ENCODE assay signal across 14 cellular contexts in genomic region chr15:78312956-78313355, GRCh38. TPM values are rescaled to one million over a fixed set of nuclear protein-coding genes. Genes with fewer than 3 reads are reported as not detected.
DNase-seq lines count a peak whose midpoint lies in the region; ATAC-seq, FAIRE-seq and TF ChIP-seq lines count a peak whose summit lies in the region.
"Had no signal": no experiment of that assay in that cellular context is flagged by ENCODE, and none has a peak within 500 bp of the region (broad histone marks: within the 10 kb centered on the region; RNA-seq: fewer than 3 reads in every experiment).

No MANE protein-coding gene starts in this region.

- TF ChIP-seq CTCF in type B pancreatic cell (conservative IDR thresholded peaks at IDR 0.05): no peak

- ATAC-seq in HG02798 (IDR thresholded peaks at IDR 0.05; ENCODE audit: poor library complexity, unreplicated experiment): no peak
- ATAC-seq: A549 had no signal

- H3K4me1 Mint-ChIP-seq in type B pancreatic cell (ENCODE audit: unreplicated experiment): peaks cover 41% of the 10 kb centered on the region
- H3K4me1 Mint-ChIP-seq: CD4-positive, CD25-positive, alpha-beta regulatory T cell had no signal

- peaks cover 4 to 49% (median 33%) of the 10 kb centered on the region in 10 experiments; a peak in 19 of 20 replicates for H3K4me1 ChIP-seq in BLaER1 treated with 17β-estradiol and CSF1 and Interleukin-3, amounts not matched to agents 10 nM and 100 nM
- H3K4me1 ChIP-seq in NT2/D1 (ENCODE audit: insufficient read depth, insufficient read length) (peaks cover 30% of the 10 kb centered on the region), small intestine (ENCODE audit: control insufficient read depth in 2 of 2, insufficient read depth in 1 of 2, low read depth in 1 of 2, low read length in 1 of 2) (peaks cover 0 to 2% of the 10 kb centered on the region in 2 donors)

- no peaks in the 10 kb centered on the region for H3K9me3 ChIP-seq in BLaER1 treated with 17β-estradiol and CSF1 and Interleukin-3, amounts not matched to agents 10 nM and 100 nM (replicated peaks in 1 of 11)
- H3K9me3 ChIP-seq in NT2/D1 (ENCODE audit: insufficient read depth, low read length): no peaks in the 10 kb centered on the region
- H3K9me3 ChIP-seq in small intestine (ENCODE audit: control insufficient read depth, low read depth): no peaks in the 10 kb centered on the region
- H3K9me3 ChIP-seq: A549 had no signal

- no peaks in the 10 kb centered on the region for H3K36me3 ChIP-seq in BLaER1 treated with 17β-estradiol and CSF1 and Interleukin-3, amounts not matched to agents 10 nM and 100 nM
- H3K36me3 ChIP-seq in NT2/D1 (ENCODE audit: insufficient read depth, insufficient read length, low read length): no peaks in the 10 kb centered on the region
- no peaks in the 10 kb centered on the region for H3K36me3 ChIP-seq in small intestine (ENCODE audit: control insufficient read depth in 2 of 2, insufficient read depth in 2 of 2, low read length in 2 of 2)

- DNase-seq in NT2/D1 (ENCODE audit: low read depth, low spot score) (no peak), mesenteric fat pad (ENCODE audit: low spot score) (peak; percentile 11), type B pancreatic cell (ENCODE audit: extremely low spot score, unreplicated experiment) (no peak), small intestine (no peak), NCI-H2081 treated with DMSO at 0.1 percent for 48 hours (lab: John Stamatoyannopoulos, UW) (no peak)
- DNase-seq: CD4-positive, CD25-positive, alpha-beta regulatory T cell; DMS53; IMR-90 had no signal

- no peak for FAIRE-seq in small intestine (lab: Jason Lieb, UNC)
- FAIRE-seq: A549 had no signal

- H3K27ac ChIP-seq in BLaER1 treated with 17β-estradiol and CSF1 and Interleukin-3, amounts not matched to agents 10 nM and 100 nM: no peak overlapping the region
- H3K27ac ChIP-seq in small intestine (ENCODE audit: low read depth in 1 of 2, low read length in 1 of 2): no peak overlapping the region
- H3K27ac ChIP-seq: A549 had no signal

- peak overlapping the region; percentile 7 for H3K4me3 Mint-ChIP-seq in type B pancreatic cell
- H3K4me3 Mint-ChIP-seq: CD4-positive, CD25-positive, alpha-beta regulatory T cell had no signal

- H3K9me3 Mint-ChIP-seq in type B pancreatic cell: no peaks in the 10 kb centered on the region
- H3K9me3 Mint-ChIP-seq: CD4-positive, CD25-positive, alpha-beta regulatory T cell had no signal

- 85 to 94% (median 85%) methylated on average over 5 of the region's 5 CpGs for WGBS in small intestine, 3 donors

- no peaks in the 10 kb centered on the region for H3K36me3 Mint-ChIP-seq in type B pancreatic cell
- H3K36me3 Mint-ChIP-seq: CD4-positive, CD25-positive, alpha-beta regulatory T cell had no signal

- H3K27me3 Mint-ChIP-seq in type B pancreatic cell: peaks cover 8% of the 10 kb centered on the region

- H3K9ac ChIP-seq in BLaER1 treated with 17β-estradiol and CSF1 and Interleukin-3, amounts not matched to agents 10 nM and 100 nM: no peak overlapping the region
- H3K9ac ChIP-seq in NT2/D1 (ENCODE audit: insufficient read length, low read depth): peak overlapping the region; percentile 18

- H3K4me3 ChIP-seq in BLaER1 treated with 17β-estradiol and CSF1 and Interleukin-3, amounts not matched to agents 10 nM and 100 nM: no peak overlapping the region
- H3K4me3 ChIP-seq in NT2/D1 (ENCODE audit: insufficient read length, low read depth): no peak overlapping the region
- H3K4me3 ChIP-seq in small intestine (ENCODE audit: low read depth in 1 of 2, low read length in 2 of 2): no peak overlapping the region
- H3K4me3 ChIP-seq: A549 had no signal

- H3K27me3 ChIP-seq in BLaER1 treated with 17β-estradiol and CSF1 and Interleukin-3, amounts not matched to agents 10 nM and 100 nM: no peaks in the 10 kb centered on the region
- H3K27me3 ChIP-seq in NT2/D1 (ENCODE audit: insufficient read depth, insufficient read length): no peaks in the 10 kb centered on the region
- H3K27me3 ChIP-seq in small intestine (ENCODE audit: control insufficient read depth in 2 of 2, insufficient read depth in 2 of 2, low read length in 2 of 2): no peaks in the 10 kb centered on the region

- peak overlapping the region; percentile 52 for H3K27ac Mint-ChIP-seq in type B pancreatic cell
- H3K27ac Mint-ChIP-seq: CD4-positive, CD25-positive, alpha-beta regulatory T cell had no signal

- H3K4me2 ChIP-seq in BLaER1 treated with 17β-estradiol and CSF1 and Interleukin-3, amounts not matched to agents 10 nM and 100 nM: peak overlapping the region in 7 of 11 experiments; percentile 29 to 69 (median 42); a peak in 8 of 22 replicates
- H3K4me2 ChIP-seq: A549 had no signal

- H4K20me1 ChIP-seq in BLaER1 treated with 17β-estradiol and CSF1 and Interleukin-3, amounts not matched to agents 10 nM and 100 nM: no peaks in the 10 kb centered on the region

RNA-seq across cellular contexts. Expression of gene SKIC8, which starts 13.5 kb away (rescaled TPM):
- total RNA-seq in mesenteric fat pad (50.9 TPM), type B pancreatic cell (ENCODE audit: low replicate concordance) (43.6 and 54.4 TPM in 2 replicates)
- 10 to 100 TPM; 45.9 to 68.0 (median 60.0) TPM for polyA plus RNA-seq in small intestine

RNA-seq across cellular contexts. Expression of gene CRABP1, which starts 27.2 kb away (rescaled TPM):
- total RNA-seq in mesenteric fat pad: not detected
- 20.5 and 685 TPM in 2 replicates for total RNA-seq in type B pancreatic cell (ENCODE audit: low replicate concordance)
- 10 to 100 TPM in 1 of 3 donors, not detected in 2; 16.0 TPM for polyA plus RNA-seq in small intestine
- total RNA-seq: CD4-positive, CD25-positive, alpha-beta regulatory T cell; HT-29; IMR-90 had no signal
- polyA plus RNA-seq: AG04450; BJ; CD4-positive, CD25-positive, alpha-beta regulatory T cell; IMR-90 had no signal

RNA-seq across cellular contexts. Expression of gene DNAJA4, which starts 48.6 kb away (rescaled TPM):
- total RNA-seq in mesenteric fat pad (21.4 TPM), type B pancreatic cell (ENCODE audit: low replicate concordance) (0.10 and 15.0 TPM in 2 replicates)
- 10 to 100 TPM; 10.7 to 17.2 (median 12.7) TPM for polyA plus RNA-seq in small intestine

Comparison
In these comparisons a context has a peak if more than half of its experiments do, and no peak if none do; other contexts are left out.
1. RNA of gene CRABP1, which starts 27.2 kb away (total RNA-seq): 20.5 to 685 TPM in type B pancreatic cell; not detected in mesenteric fat pad (single experiment); every median in the first group is over 10 times any median in the second.